In genomic region chr17:63984651-63985386, GRCh38 we compare ENCODE assay signal across 6 cellular contexts. TPM values are rescaled to one million over a fixed set of nuclear protein-coding genes. Genes with fewer than 3 reads are reported as not detected.
DNase-seq lines count a peak whose midpoint lies in the region; ATAC-seq, FAIRE-seq and TF ChIP-seq lines count a peak whose summit lies in the region.

No MANE protein-coding gene starts in this region.

- WGBS in small intestine, 3 donors = 63 to 74% (median 74%) methylated on average over 16 of the region's 16 CpGs

- no peak overlapping the region for H3K9ac ChIP-seq in BLaER1

- CTCF ChIA-PET in RWPE1 (lab: Yijun Ruan, JAX) = interaction anchor here (0.7 to 1.1 kb wide), 6 partner anchors 34 to 1489 kb away, joined by 3 to 5 read pairs (median 3); no protein-coding TSS in a partner anchor

- peaks cover 22% of the 10 kb centered on the region for H3K9me3 ChIP-seq in BLaER1
- no peaks in the 10 kb centered on the region for H3K9me3 ChIP-seq in small intestine (ENCODE audit: control insufficient read depth, low read depth)

- H4K20me1 ChIP-seq in BLaER1 = no peaks in the 10 kb centered on the region

- H3K36me3 ChIP-seq in BLaER1 (no peaks in the 10 kb centered on the region), small intestine (ENCODE audit: control insufficient read depth in 2 of 2, insufficient read depth in 2 of 2, low read length in 2 of 2) (no peaks in the 10 kb centered on the region)

- TF ChIP-seq CTCF in RWPE1 (conservative IDR thresholded peaks at IDR 0.05; ENCODE audit: low read depth) = no peak

- no peak overlapping the region for H3K4me3 ChIP-seq in BLaER1
- H3K4me3 ChIP-seq in small intestine (ENCODE audit: low read depth in 1 of 2, low read length in 2 of 2) = no peak overlapping the region

- no peak for FAIRE-seq in small intestine (lab: Jason Lieb, UNC)

- POLR2A ChIA-PET in RWPE1 (lab: Yijun Ruan, JAX; ENCODE audit: low non-redundant PET) = no interaction called here

- peak overlapping the region; percentile 90 for H3K4me2 ChIP-seq in BLaER1

- H3K27ac ChIP-seq in BLaER1 (peak overlapping the region; percentile 76), RWPE1 (peak overlapping the region; percentile 46), small intestine (ENCODE audit: low read depth in 1 of 2, low read length in 1 of 2) (peak overlapping the region in 1 of 2 donors; percentile 59)

- H3K27me3 ChIP-seq in BLaER1 (no peaks in the 10 kb centered on the region), small intestine (ENCODE audit: control insufficient read depth in 2 of 2, insufficient read depth in 2 of 2, low read length in 2 of 2) (no peaks in the 10 kb centered on the region)

- ATAC-seq in HG03175 (IDR thresholded peaks at IDR 0.05; ENCODE audit: unreplicated experiment) = no peak

- DNase-seq in RWPE1 (ENCODE audit: low spot score) = peak; percentile 79
- peak; percentile 91 to 93 for DNase-seq in dermis microvascular lymphatic vessel endothelial cell (ENCODE audit: low read depth in 2 of 2)
- DNase-seq in small intestine = peak; percentile 68
- no peak for DNase-seq in superior temporal gyrus (ENCODE audit: extremely low spot score)

- H3K4me1 ChIP-seq in BLaER1 = peaks cover 73% of the 10 kb centered on the region
- H3K4me1 ChIP-seq in small intestine (ENCODE audit: control insufficient read depth in 2 of 2, insufficient read depth in 1 of 2, low read depth in 1 of 2, low read length in 1 of 2) = no peaks in the 10 kb centered on the region

RNA-seq across cellular contexts. Expression of gene SCN4A, which starts 12.1 kb away (rescaled TPM):
- total RNA-seq in dermis microvascular lymphatic vessel endothelial cell = 0.13 TPM in 1 of 2 replicates, not detected in the other
- polyA plus RNA-seq in small intestine = under 1 TPM in 1 of 3 donors, not detected in 2; 0.46 TPM

RNA-seq across cellular contexts. Expression of gene PRR29, which starts 13.3 kb away (rescaled TPM):
- total RNA-seq in dermis microvascular lymphatic vessel endothelial cell = 0.51 and 0.76 TPM in 2 replicates
- polyA plus RNA-seq in small intestine = under 1 TPM in 1 of 3 donors, not detected in 2; 0.16 TPM

RNA-seq across cellular contexts. Expression of gene ICAM2, which starts 35.6 kb away (rescaled TPM):
- total RNA-seq in dermis microvascular lymphatic vessel endothelial cell = 220 and 251 TPM in 2 replicates
- 10 to 100 TPM in 2 of 3 donors, 1 to 10 TPM in 1; 4.5 to 40.1 (median 10.8) TPM for polyA plus RNA-seq in small intestine

RNA-seq across cellular contexts. Expression of gene CD79B, which starts 52.7 kb away (rescaled TPM):
- 0.51 and 3.0 TPM in 2 replicates for total RNA-seq in dermis microvascular lymphatic vessel endothelial cell
- 1 to 10 TPM in 2 of 3 donors, under 1 TPM in 1; 0.45 to 8.7 (median 4.6) TPM for polyA plus RNA-seq in small intestine
